In the genomic region with DNA sequence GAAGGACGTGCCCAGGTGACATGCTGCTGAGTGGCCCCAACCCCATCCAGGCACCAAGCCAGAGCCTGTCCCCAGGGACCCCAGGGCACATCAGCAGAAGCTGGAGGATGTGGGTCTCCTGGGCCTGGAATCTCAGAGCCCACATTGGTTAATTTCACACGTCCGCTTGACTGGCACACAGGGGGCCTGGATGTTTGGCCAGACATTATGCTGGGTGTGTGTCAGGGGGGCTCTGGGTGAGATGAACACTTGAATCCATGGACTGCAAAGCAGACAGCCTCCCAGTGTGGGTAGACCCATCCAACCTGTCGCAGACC, we compare ENCODE assay signal across 24 cellular contexts.
"Had no signal": no experiment of that assay in that cellular context is flagged by ENCODE, and none has a peak within 500 bp of the region (broad histone marks: within the 10 kb centered on the region; RNA-seq: fewer than 3 reads in every experiment).

No MANE protein-coding gene starts in this region.

- H3K4me1 ChIP-seq: esophagus squamous epithelium, left ventricle myocardium inferior, testis, transverse colon had no signal

- H3K27ac Mint-ChIP-seq: activated CD4-positive, alpha-beta memory T cell treated with anti-CD3 and anti-CD28 coated beads, Interleukin-2, amount 10 ng/mL, durations not matched to agents 7 days and 5 days; activated CD4-positive, alpha-beta T cell treated with anti-CD3 and anti-CD28 coated beads, Interleukin-2, amount 10 ng/mL, durations not matched to agents 7 days and 5 days; endodermal cell; natural killer cell treated with Interleukin-12 subunit alpha and Interleukin-12 subunit beta and Interleukin-15 and Interleukin-18, amount 100 ng/mL, for 72 hours; T-helper 1 cell treated with Interleukin-12 subunit alpha and Interleukin-12 subunit beta and Interleukin-4 antibody, amounts not matched to agents 30 μg/mL and 1 μg/mL, for 36 hours had no signal

- H3K27me3 ChIP-seq: brain microvascular endothelial cell, esophagus squamous epithelium, testis, transverse colon had no signal

- H3K9me3 Mint-ChIP-seq: activated CD4-positive, alpha-beta memory T cell treated with anti-CD3 and anti-CD28 coated beads, Interleukin-2, amount 10 ng/mL, durations not matched to agents 7 days and 5 days; activated CD4-positive, alpha-beta T cell treated with anti-CD3 and anti-CD28 coated beads, Interleukin-2, amount 10 ng/mL, durations not matched to agents 7 days and 5 days; endodermal cell; natural killer cell treated with Interleukin-12 subunit alpha and Interleukin-12 subunit beta and Interleukin-15 and Interleukin-18, amount 100 ng/mL, for 72 hours; T-helper 1 cell treated with Interleukin-12 subunit alpha and Interleukin-12 subunit beta and Interleukin-4 antibody, amounts not matched to agents 30 μg/mL and 1 μg/mL, for 36 hours had no signal

- H3K4me1 Mint-ChIP-seq: activated CD4-positive, alpha-beta memory T cell treated with anti-CD3 and anti-CD28 coated beads, Interleukin-2, amount 10 ng/mL, durations not matched to agents 7 days and 5 days; activated CD4-positive, alpha-beta T cell treated with anti-CD3 and anti-CD28 coated beads, Interleukin-2, amount 10 ng/mL, durations not matched to agents 7 days and 5 days; endodermal cell had no signal

- H3K27ac ChIP-seq: brain microvascular endothelial cell, esophagus squamous epithelium, left ventricle myocardium inferior, testis, transverse colon, WERI-Rb-1 had no signal

- H3K36me3 Mint-ChIP-seq: natural killer cell treated with Interleukin-12 subunit alpha and Interleukin-12 subunit beta and Interleukin-15 and Interleukin-18, amount 100 ng/mL, for 72 hours had no signal

- ATAC-seq: mucosa of descending colon; natural killer cell treated with Interleukin-12 subunit alpha and Interleukin-12 subunit beta and Interleukin-15 and Interleukin-18, amount 100 ng/mL, for 72 hours; right cardiac atrium; stimulated activated naive CD8-positive, alpha-beta T cell treated with anti-CD3 and anti-CD28 coated beads, Interleukin-15, Interleukin-2, amounts not matched to agents 100 U/mL and 50 U/mL, for 24 hours had no signal

- H3K9me3 ChIP-seq: esophagus squamous epithelium, left ventricle myocardium inferior, mucosa of descending colon, testis, transverse colon had no signal

- H3K27me3 Mint-ChIP-seq: activated CD4-positive, alpha-beta T cell treated with anti-CD3 and anti-CD28 coated beads, Interleukin-2, amount 10 ng/mL, durations not matched to agents 7 days and 5 days; natural killer cell treated with Interleukin-12 subunit alpha and Interleukin-12 subunit beta and Interleukin-15 and Interleukin-18, amount 100 ng/mL, for 72 hours had no signal

- H3K4me3 ChIP-seq: esophagus squamous epithelium, left ventricle myocardium inferior, lung, mucosa of descending colon, testis, transverse colon had no signal

- H3K36me3 ChIP-seq: brain microvascular endothelial cell, esophagus squamous epithelium, left ventricle myocardium inferior, transverse colon, WERI-Rb-1 had no signal

- DNase-seq: activated CD4-positive, alpha-beta memory T cell treated with anti-CD3 and anti-CD28 coated beads, Interleukin-2, amount 10 ng/mL, durations not matched to agents 7 days and 5 days; activated CD4-positive, alpha-beta T cell treated with anti-CD3 and anti-CD28 coated beads for 1 hour; activated CD4-positive, alpha-beta T cell treated with anti-CD3 and anti-CD28 coated beads, Interleukin-2, amount 10 ng/mL, durations not matched to agents 7 days and 5 days; activated gamma-delta T cell treated with Interleukin-2 at 50 U/mL for 16 hours; activated naive CD4-positive, alpha-beta T cell treated with anti-CD3 and anti-CD28 coated beads, Interleukin-2, amount 50 U/mL, for 16 hours; amniotic stem cell; brain microvascular endothelial cell; endodermal cell; esophagus squamous epithelium; foreskin melanocyte; left ventricle myocardium inferior; mesendoderm; mucosa of descending colon; right cardiac atrium; stimulated activated CD4-positive, alpha-beta T cell treated with anti-CD3 and anti-CD28 coated beads, Interleukin-12 subunit alpha, Interleukin-12 subunit beta, amount 100 ng/mL, for 4 hours; stimulated activated CD4-positive, alpha-beta T cell treated with anti-CD3 and anti-CD28 coated beads, Interleukin-4, amount 100 ng/mL, for 1 hour; stimulated activated naive CD8-positive, alpha-beta T cell treated with anti-CD3 and anti-CD28 coated beads, Interleukin-15, Interleukin-2, amounts not matched to agents 100 U/mL and 50 U/mL, for 24 hours; T-helper 9 cell; testis; transverse colon; WERI-Rb-1 had no signal

- H3K4me3 Mint-ChIP-seq: activated CD4-positive, alpha-beta memory T cell treated with anti-CD3 and anti-CD28 coated beads, Interleukin-2, amount 10 ng/mL, durations not matched to agents 7 days and 5 days; activated CD4-positive, alpha-beta T cell treated with anti-CD3 and anti-CD28 coated beads, Interleukin-2, amount 10 ng/mL, durations not matched to agents 7 days and 5 days; endodermal cell; natural killer cell treated with Interleukin-12 subunit alpha and Interleukin-12 subunit beta and Interleukin-15 and Interleukin-18, amount 100 ng/mL, for 72 hours; T-helper 1 cell treated with Interleukin-12 subunit alpha and Interleukin-12 subunit beta and Interleukin-4 antibody, amounts not matched to agents 30 μg/mL and 1 μg/mL, for 36 hours had no signal
